Comparison of ENCODE assay signal across 1 cellular context in genomic region chr2:105337122-105338019, GRCh38.
TF ChIP-seq lines count a peak whose summit lies in the region.

Gene C2orf49, plus strand, starts transcription at chr2:105337540. Its CDS starts 48 bp downstream, at chr2:105337588.

TF ChIP-seq in HCT116, 20 proteins besides CTCF, POLR2A, EP300 and RAD21 (continued from another document):
- TF ChIP-seq EZH2phosphoT487 (IDR thresholded peaks at IDR 0.05; ENCODE audit: borderline replicate concordance) (no peak), JUND (IDR thresholded peaks at IDR 0.05) (no peak)
